In genomic region chr3:71228156-71228885, GRCh38 we compare ENCODE assay signal across 18 cellular contexts.
A peak's percentile ranks its signal among the peaks of the same experiment; 100 is the strongest.
DNase-seq lines count a peak whose midpoint lies in the region; ATAC-seq and TF ChIP-seq lines count a peak whose summit lies in the region.
"Had no signal": no experiment of that assay in that cellular context is flagged by ENCODE, and none has a peak within 500 bp of the region (broad histone marks: within the 10 kb centered on the region; RNA-seq: fewer than 3 reads in every experiment).

No MANE protein-coding gene starts in this region.

- peaks cover 26% of the 10 kb centered on the region for H3K9me1 ChIP-seq in IMR-90 (ENCODE audit: insufficient read depth, low read length)

- CTCF ChIA-PET in IMR-90 (lab: Yijun Ruan, JAX): interaction anchor here (0.6 to 0.7 kb wide), 2 partner anchors 881 to 1349 kb away, joined by 6 to 8 read pairs; no protein-coding TSS in a partner anchor
- CTCF ChIA-PET in activated B cell treated with CpG ODN at 0.5 μM for 24 hours (lab: Charles Lee): no interaction called here

- no peaks in the 10 kb centered on the region for H3K27me3 ChIP-seq in IMR-90 (ENCODE audit: control insufficient read depth, insufficient read depth, low read length)
- no peaks in the 10 kb centered on the region for H3K27me3 ChIP-seq in H9 (ENCODE audit: insufficient read depth, low read length)
- no peaks in the 10 kb centered on the region for H3K27me3 ChIP-seq in upper lobe of left lung

- no peak overlapping the region for H2AK9ac ChIP-seq in IMR-90 (replicated peaks; ENCODE audit: low read depth, low read length, poor library complexity)

- TF ChIP-seq RAD21 in IMR-90 (IDR thresholded peaks at IDR 0.05; ENCODE audit: low read length): no peak

- H4K91ac ChIP-seq in IMR-90 (ENCODE audit: insufficient read depth, low read depth, low read length) (no peak overlapping the region), H9 (ENCODE audit: insufficient read length, low read depth, low read length) (no peak overlapping the region)

- no peaks in the 10 kb centered on the region; the same call in 1 of the 2 replicates for H3K79me2 ChIP-seq in H9 (ENCODE audit: insufficient read depth, low read length)

- H3T11ph ChIP-seq in H9 (ENCODE audit: low read length): no peak overlapping the region

- H3K27ac ChIP-seq in IMR-90 (ENCODE audit: insufficient read depth, low read length) (no peak overlapping the region), H9 (ENCODE audit: insufficient read length, low read depth, low read length) (no peak overlapping the region), upper lobe of left lung (no peak overlapping the region)
- H3K27ac ChIP-seq: 22Rv1, foreskin keratinocyte, HL-60, KMS-11, RWPE1 had no signal

- H3K79me1 ChIP-seq in IMR-90 (ENCODE audit: low read depth in 1 of 2, low read length in 2 of 2): peaks cover 22 to 42% of the 10 kb centered on the region in 2 experiments
- no peaks in the 10 kb centered on the region for H3K79me1 ChIP-seq in H9 (ENCODE audit: insufficient read depth, low read depth, low read length, poor library complexity, severe bottlenecking)

- H3K9me3 ChIP-seq in IMR-90 (ENCODE audit: control insufficient read depth, insufficient read depth, low read length) (no peaks in the 10 kb centered on the region), H9 (ENCODE audit: control insufficient read depth, low read depth, low read length) (no peaks in the 10 kb centered on the region), upper lobe of left lung (no peaks in the 10 kb centered on the region)
- H3K9me3 ChIP-seq: left ventricle myocardium inferior had no signal

- H3K9ac ChIP-seq in IMR-90 (ENCODE audit: low read depth, low read length): no peak overlapping the region
- no peak overlapping the region for H3K9ac ChIP-seq in H9 (ENCODE audit: extremely low read depth, insufficient read length, low read length)
- H3K9ac ChIP-seq: KMS-11 had no signal

- H3K23ac ChIP-seq in IMR-90 (ENCODE audit: low read depth, low read length) (no peak overlapping the region), H9 (ENCODE audit: insufficient read length, low read depth, low read length) (no peak overlapping the region)

- dilution Hi-C loops in IMR-90 (cut with HindIII; ENCODE audit: low sequenced_read_pairs, unreplicated experiment): no loop called here

- no peak overlapping the region for H2BK20ac ChIP-seq in IMR-90 (ENCODE audit: low read depth, low read length)
- H2BK20ac ChIP-seq in H9 (ENCODE audit: low read depth, low read length, poor library complexity, severe bottlenecking): no peak overlapping the region

- no peaks in the 10 kb centered on the region for H3K27me3 Mint-ChIP-seq in activated B cell treated with CpG ODN at 0.5 μM for 24 hours
- H3K27me3 Mint-ChIP-seq in natural killer cell treated with Interleukin-12 subunit alpha and Interleukin-12 subunit beta and Interleukin-15 and Interleukin-18, amount 100 ng/mL, for 72 hours: peaks cover 0 to 4% of the 10 kb centered on the region in 2 donors
- H3K27me3 Mint-ChIP-seq in H9 (ENCODE audit: low read depth): no peaks in the 10 kb centered on the region

- H2AK5ac ChIP-seq in IMR-90 (ENCODE audit: low read depth, low read length) (peak overlapping the region; percentile 54; the same call in 1 of the 2 replicates), H9 (ENCODE audit: insufficient read length, low read length) (no peak overlapping the region)

- TF ChIP-seq POLR2A in IMR-90 (IDR thresholded peaks at IDR 0.05; ENCODE audit: low read depth, low read length) (no peak), upper lobe of left lung (IDR thresholded peaks at IDR 0.05) (no peak)

- peaks cover 22% of the 10 kb centered on the region for H3K4me1 ChIP-seq in IMR-90 (ENCODE audit: control insufficient read depth, insufficient read depth, low read length)
- H3K4me1 ChIP-seq in H9 (ENCODE audit: insufficient read depth, low read length): peaks cover 5% of the 10 kb centered on the region
- peaks cover 5 to 19% (median 11%) of the 10 kb centered on the region in 4 donors for H3K4me1 ChIP-seq in upper lobe of left lung
- H3K4me1 ChIP-seq: foreskin keratinocyte had no signal

- intact Hi-C loops in IMR-90 (cut with micrococcal nuclease) (loop anchor here (5.0 kb wide), 2 partner anchors 96 to 166 kb away; no protein-coding TSS in a partner anchor), activated B cell treated with CpG ODN at 0.5 μM for 24 hours (cut with micrococcal nuclease) (loop anchor here (5.0 to 10.0 kb wide), 2 partner anchors 166 to 284 kb away; no protein-coding TSS in a partner anchor)

- peak overlapping the region; percentile 97 for H3K27ac Mint-ChIP-seq in activated B cell treated with CpG ODN at 0.5 μM for 24 hours
- H3K27ac Mint-ChIP-seq in natural killer cell treated with Interleukin-12 subunit alpha and Interleukin-12 subunit beta and Interleukin-15 and Interleukin-18, amount 100 ng/mL, for 72 hours: peak overlapping the region in 1 of 2 donors; percentile 14
- H3K27ac Mint-ChIP-seq in H9: 0 out of 7 replicates have a peak overlapping the region, but pooled peaks of 1 of the 3 experiments have one; percentile 42

- no peak overlapping the region for H2BK12ac ChIP-seq in H9 (ENCODE audit: insufficient read length, low read depth, low read length)

- H2BK120ac ChIP-seq in IMR-90 (ENCODE audit: low read depth, low read length) (no peak overlapping the region), H9 (ENCODE audit: low read depth, low read length, poor library complexity, severe bottlenecking) (no peak overlapping the region)

- H3K56ac ChIP-seq in IMR-90 (ENCODE audit: extremely low read depth, insufficient read depth, low read length) (no peak overlapping the region), H9 (ENCODE audit: insufficient read length, low read depth, low read length) (no peak overlapping the region)

- TF ChIP-seq CTCF in IMR-90 (conservative IDR thresholded peaks at IDR 0.05; ENCODE audit: low read depth, low read length) (no peak), activated B cell treated with CpG ODN at 0.5 μM for 24 hours (IDR thresholded peaks at IDR 0.05) (no peak), H9 (conservative IDR thresholded peaks at IDR 0.05) (no peak), upper lobe of left lung (IDR thresholded peaks at IDR 0.05) (no peak)

- no peaks in the 10 kb centered on the region for H3K23me2 ChIP-seq in H9 (ENCODE audit: insufficient read length, low read depth, low read length, poor library complexity, severe bottlenecking)

- no peak overlapping the region for H3K14ac ChIP-seq in IMR-90 (replicated peaks; ENCODE audit: low read depth, low read length)
- H3K14ac ChIP-seq in H9 (ENCODE audit: insufficient read depth, low read length): no peak overlapping the region

- BruUV-seq in IMR-90 (replicated peaks; lab: Mats Ljungman, UMichigan): no TSS peak

- H3K18ac ChIP-seq in IMR-90 (ENCODE audit: low read depth, low read length) (no peak overlapping the region), H9 (ENCODE audit: insufficient read length, low read depth, low read length) (no peak overlapping the region)

- no peak overlapping the region for H2BK15ac ChIP-seq in IMR-90 (ENCODE audit: low read depth, low read length)
- no peak overlapping the region for H2BK15ac ChIP-seq in H9 (ENCODE audit: low read depth, low read length)

- 0 out of 2 replicates have a peak, but pooled peaks cover 1% of the 10 kb centered on the region for H3K36me3 ChIP-seq in IMR-90 (ENCODE audit: control insufficient read depth, insufficient read depth, low read length)
- H3K36me3 ChIP-seq in upper lobe of left lung: no peaks in the 10 kb centered on the region
- H3K36me3 ChIP-seq: left ventricle myocardium inferior had no signal

- H2BK5ac ChIP-seq in IMR-90 (ENCODE audit: low read depth, low read length, poor library complexity, severe bottlenecking): no peak overlapping the region
- no peak overlapping the region for H2BK5ac ChIP-seq in H9 (ENCODE audit: insufficient read length, low read length)

- no CpG with 5 or more reads among the region's 9 CpGs for WGBS in IMR-90 (ENCODE audit: extremely low coverage in 2 of 2, insufficient read length in 1 of 2), 2 experiments
- WGBS in H9 (ENCODE audit: extremely low coverage, insufficient read length, low lambda C conversion rate): no CpG with 5 or more reads among the region's 9 CpGs
- WGBS in upper lobe of left lung, 2 donors: 86 to 88% methylated on average over 9 of the region's 9 CpGs

- H3K4me3 Mint-ChIP-seq in activated B cell treated with CpG ODN at 0.5 μM for 24 hours (peak overlapping the region; percentile 4), H9 (no peak overlapping the region)
- peak overlapping the region; percentile 18 for H3K4me3 Mint-ChIP-seq in natural killer cell treated with Interleukin-12 subunit alpha and Interleukin-12 subunit beta and Interleukin-15 and Interleukin-18, amount 100 ng/mL, for 72 hours

- H3K4me2 ChIP-seq in IMR-90 (ENCODE audit: low read depth, low read length) (no peak overlapping the region), H9 (ENCODE audit: insufficient read depth, insufficient read length, low read length) (no peak overlapping the region)
- H3K4me2 ChIP-seq: KMS-11 had no signal

- H3K4ac ChIP-seq in IMR-90 (ENCODE audit: low read depth, low read length): no peak overlapping the region
- no peak overlapping the region for H3K4ac ChIP-seq in H9 (ENCODE audit: low read depth, low read length)

- in situ Hi-C loops in IMR-90 (cut with MboI; ENCODE audit: low sequenced_read_pairs): no loop called here

- H3K9me3 Mint-ChIP-seq in activated B cell treated with CpG ODN at 0.5 μM for 24 hours: no peaks in the 10 kb centered on the region
- no peaks in the 10 kb centered on the region for H3K9me3 Mint-ChIP-seq in natural killer cell treated with Interleukin-12 subunit alpha and Interleukin-12 subunit beta and Interleukin-15 and Interleukin-18, amount 100 ng/mL, for 72 hours
- H3K9me3 Mint-ChIP-seq in H9: no peaks in the 10 kb centered on the region

- no peak overlapping the region for H4K5ac ChIP-seq in IMR-90 (ENCODE audit: low read depth, low read length)
- no peak overlapping the region for H4K5ac ChIP-seq in H9 (ENCODE audit: insufficient read length, low read depth, low read length)

- peaks cover 24% of the 10 kb centered on the region for H3K36me3 Mint-ChIP-seq in activated B cell treated with CpG ODN at 0.5 μM for 24 hours (ENCODE audit: low read depth)
- H3K36me3 Mint-ChIP-seq in natural killer cell treated with Interleukin-12 subunit alpha and Interleukin-12 subunit beta and Interleukin-15 and Interleukin-18, amount 100 ng/mL, for 72 hours: no peaks in the 10 kb centered on the region
- H3K36me3 Mint-ChIP-seq in H9 (ENCODE audit: insufficient read depth in 1 of 3, low read depth in 3 of 3): peaks cover 0 to 5% (median 0%) of the 10 kb centered on the region in 3 experiments; a peak in 1 of 7 replicates

- peak; percentile 4 for DNase-seq in NCI-H1105 treated with DMSO at 0.1 percent for 48 hours (lab: John Stamatoyannopoulos, UW)
- DNase-seq in NCI-H1105 (lab: John Stamatoyannopoulos, UW): no peak
- DNase-seq in IMR-90: no peak
- no peak for DNase-seq in activated B cell treated with CpG ODN at 0.5 μM for 24 hours
- DNase-seq in natural killer cell treated with Interleukin-12 subunit alpha and Interleukin-12 subunit beta and Interleukin-15 and Interleukin-18, amount 100 ng/mL, for 72 hours (ENCODE audit: low spot score): no peak
- no peak for DNase-seq in H9
- no peak for DNase-seq in upper lobe of left lung
- DNase-seq: aorta, C1 segment of cervical spinal cord, DMS79 treated with DMSO at 0.1 percent for 48 hours, foreskin keratinocyte, left ventricle myocardium inferior, NCI-H187 had no signal

- ATAC-seq in IMR-90 (ENCODE audit: low read depth): no peak
- ATAC-seq in activated B cell treated with CpG ODN at 0.5 μM for 24 hours (ENCODE audit: low read depth): no peak
- no peak for ATAC-seq in natural killer cell treated with Interleukin-12 subunit alpha and Interleukin-12 subunit beta and Interleukin-15 and Interleukin-18, amount 100 ng/mL, for 72 hours
- no peak for ATAC-seq in GM18511 (IDR thresholded peaks at IDR 0.05; ENCODE audit: unreplicated experiment)
- ATAC-seq in upper lobe of left lung (ENCODE audit: low FRiP score in 2 of 2): no peak
- ATAC-seq: foreskin keratinocyte had no signal

- no peak overlapping the region for H4K8ac ChIP-seq in IMR-90 (ENCODE audit: low read depth in 2 of 2, low read length in 2 of 2)
- no peak overlapping the region for H4K8ac ChIP-seq in H9 (replicated peaks; ENCODE audit: insufficient read length, low read depth, low read length)

- H4K20me1 ChIP-seq in IMR-90 (ENCODE audit: insufficient read depth, low read length) (no peaks in the 10 kb centered on the region), H9 (ENCODE audit: control insufficient read depth, insufficient read depth, insufficient read length) (no peaks in the 10 kb centered on the region)

- TF ChIP-seq EP300 in upper lobe of left lung (IDR thresholded peaks at IDR 0.05): no peak

- H2AFZ ChIP-seq in IMR-90 (replicated peaks; ENCODE audit: low read length, poor library complexity): no peak overlapping the region
- no peak overlapping the region for H2AFZ ChIP-seq in H9 (ENCODE audit: low read length)

- POLR2A ChIA-PET in IMR-90 (lab: Charles Lee; ENCODE audit: unreplicated experiment) (interaction anchor here (0.7 kb wide), 1 partner anchor 10 kb away, joined by 7 read pairs; no protein-coding TSS in a partner anchor), activated B cell treated with CpG ODN at 0.5 μM for 24 hours (lab: Charles Lee) (interaction anchor here (0.5 to 4.3 kb wide), 10 partner anchors 17 to 1324 kb away, joined by 3 to 44 read pairs (median 7); no protein-coding TSS in a partner anchor)

- peaks cover 83% of the 10 kb centered on the region for H3K4me1 Mint-ChIP-seq in activated B cell treated with CpG ODN at 0.5 μM for 24 hours
- H3K4me1 Mint-ChIP-seq in natural killer cell treated with Interleukin-12 subunit alpha and Interleukin-12 subunit beta and Interleukin-15 and Interleukin-18, amount 100 ng/mL, for 72 hours (ENCODE audit: low read depth in 2 of 2): peaks cover 30 to 39% of the 10 kb centered on the region in 2 donors
- H3K4me1 Mint-ChIP-seq in H9: peaks cover 33 to 48% of the 10 kb centered on the region in 2 experiments

- H3K4me3 ChIP-seq in IMR-90 (ENCODE audit: insufficient read depth, low read depth, low read length): no peak overlapping the region
- no peak overlapping the region for H3K4me3 ChIP-seq in upper lobe of left lung
- H3K4me3 ChIP-seq: left ventricle myocardium inferior had no signal

Comparison
In these comparisons a context has a peak if more than half of its experiments do, and no peak if none do; other contexts are left out.
1. H3K4me3 Mint-ChIP-seq: peak in activated B cell treated with CpG ODN at 0.5 μM for 24 hours (single experiment) and natural killer cell treated with Interleukin-12 subunit alpha and Interleukin-12 subunit beta and Interleukin-15 and Interleukin-18, amount 100 ng/mL, for 72 hours (single experiment); none in H9 (0 of 2).